1 cellular context compared by ENCODE assay signal in genomic region chr7:143287321-143287934, GRCh38.
TF ChIP-seq lines count a peak whose summit lies in the region.

No MANE protein-coding gene starts in this region.

TF ChIP-seq in H1, 55 proteins besides CTCF, POLR2A, EP300 and RAD21:
- TF ChIP-seq MAFK (IDR thresholded peaks at IDR 0.05; ENCODE audit: low read depth, low read length) (no peak), KDM1A (IDR thresholded peaks at IDR 0.05; ENCODE audit: borderline replicate concordance, low read length) (peak; percentile 71; the same call in 1 of the 2 replicates)
